Comparison of ENCODE assay signal across 11 cellular contexts in genomic region chr1:174764186-174764585, GRCh38.
"Had no signal": no experiment of that assay in that cellular context is flagged by ENCODE, and none has a peak within 500 bp of the region (broad histone marks: within the 10 kb centered on the region; RNA-seq: fewer than 3 reads in every experiment).

No MANE protein-coding gene starts in this region.

- H3K27ac Mint-ChIP-seq: HFFc6, IgD-negative memory B cell had no signal

- H3K4me2 ChIP-seq: KMS-11 had no signal

- H3K27me3 Mint-ChIP-seq: IgD-negative memory B cell had no signal

- H3K36me3 ChIP-seq: HAP-1 had no signal

- H2AFZ ChIP-seq: GM23248 had no signal

- ATAC-seq: HCT116, HepG2 had no signal

- H3K27ac ChIP-seq: GM23248, HL-60, KMS-11 had no signal

- H3K9me3 ChIP-seq: HAP-1 had no signal

- H3K4me1 ChIP-seq: HAP-1 had no signal

- H3K9ac ChIP-seq: GM23248, KMS-11 had no signal

- H3K4me3 ChIP-seq: GM23248, HAP-1 had no signal

- DNase-seq: GM23248, GOT3, H7, HFFc6, KBM-7 had no signal

- H3K9me3 Mint-ChIP-seq: HFFc6 had no signal

- H3K4me3 Mint-ChIP-seq: HFFc6, IgD-negative memory B cell had no signal
